ENCODE assay signal across 13 cellular contexts in the genomic region with DNA sequence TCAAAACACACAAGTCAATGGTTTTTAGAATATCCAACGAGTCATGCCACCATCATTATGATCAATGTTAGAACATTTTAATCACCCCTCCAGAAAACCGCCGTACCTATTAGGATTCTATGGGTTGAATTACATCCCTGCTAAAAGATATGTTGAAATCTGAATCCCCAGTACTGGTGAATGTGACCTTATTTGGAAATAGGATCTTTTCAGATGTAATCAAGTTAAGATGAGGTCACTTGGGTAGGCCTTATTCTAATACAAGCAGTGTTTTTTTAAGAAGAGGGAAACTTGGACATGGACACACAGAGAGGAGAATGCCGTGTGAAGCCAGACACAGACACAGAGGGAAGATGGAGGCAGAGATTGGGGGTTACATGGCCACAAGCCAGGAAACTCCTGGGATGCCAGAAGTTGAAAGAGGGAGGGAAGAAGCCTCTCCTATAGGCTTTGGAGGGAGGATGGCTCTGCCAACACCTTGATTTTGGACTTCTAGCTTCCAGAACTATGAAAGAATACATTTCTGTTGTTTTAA.
"Had no signal": no experiment of that assay in that cellular context is flagged by ENCODE, and none has a peak within 500 bp of the region (broad histone marks: within the 10 kb centered on the region; RNA-seq: fewer than 3 reads in every experiment).

No MANE protein-coding gene starts in this region.

- H3K4me1 ChIP-seq: transverse colon had no signal

- H3K36me3 ChIP-seq: heart left ventricle, transverse colon had no signal

- DNase-seq: activated CD4-positive, alpha-beta T cell treated with anti-CD3 and anti-CD28 coated beads, Interleukin-2, amount 50 U/mL, for 1 hour; activated naive CD4-positive, alpha-beta T cell treated with anti-CD3 and anti-CD28 coated beads, Interleukin-2, amount 50 U/mL, for 16 hours; amniotic stem cell; dorsolateral prefrontal cortex; heart left ventricle; kidney glomerular epithelial cell; midbrain; naive B cell; small intestine; substantia nigra; T-helper 17 cell; transverse colon had no signal

- H3K27ac ChIP-seq: dorsolateral prefrontal cortex, heart left ventricle, transverse colon had no signal

- H3K27me3 ChIP-seq: dorsolateral prefrontal cortex, heart left ventricle, transverse colon had no signal

- ATAC-seq: heart left ventricle; stimulated activated effector memory CD8-positive, alpha-beta T cell treated with anti-CD3 and anti-CD28 coated beads, Interleukin-12 subunit alpha, Interleukin-12 subunit beta, amount 100 ng/mL, for 72 hours; T-helper 17 cell had no signal

- H3K9me3 ChIP-seq: transverse colon had no signal

- H3K4me3 ChIP-seq: dorsolateral prefrontal cortex, heart left ventricle, transverse colon had no signal
